Comparison of ENCODE assay signal across 10 cellular contexts in genomic region chr1:43563779-43564616, GRCh38. TPM values are rescaled to one million over a fixed set of nuclear protein-coding genes. Genes with fewer than 3 reads are reported as not detected.
A peak's percentile ranks its signal among the peaks of the same experiment; 100 is the strongest.
DNase-seq lines count a peak whose midpoint lies in the region; ATAC-seq and TF ChIP-seq lines count a peak whose summit lies in the region.
"Had no signal": no experiment of that assay in that cellular context is flagged by ENCODE, and none has a peak within 500 bp of the region (broad histone marks: within the 10 kb centered on the region; RNA-seq: fewer than 3 reads in every experiment).

No MANE protein-coding gene starts in this region.

- peaks cover 34% of the 10 kb centered on the region for H3K4me1 Mint-ChIP-seq in GM23338

- no peak overlapping the region; the same call in 1 of the 2 replicates for H3K27ac Mint-ChIP-seq in GM23338

- ATAC-seq in GM23338 (peak; percentile 9), gastroesophageal sphincter (peak; percentile 33), sciatic nerve (peak; percentile 59), HG03354 (IDR thresholded peaks at IDR 0.05; ENCODE audit: poor library complexity, severe bottlenecking, unreplicated experiment) (no peak)
- ATAC-seq: body of pancreas, Right ventricle myocardium inferior had no signal

- H3K36me3 Mint-ChIP-seq in GM23338 (ENCODE audit: low read depth), result peaks cover 14% of the 10 kb centered on the region; the same call in 1 of the 3 replicates

- DNase-seq in GM23338 (ENCODE audit: low spot score), result peak; percentile 31
- peak; percentile 48 for DNase-seq in WERI-Rb-1
- DNase-seq in sciatic nerve (ENCODE audit: low spot score), result peak; percentile 77
- no peak for DNase-seq in kidney glomerular epithelial cell (lab: John Stamatoyannopoulos, UW)
- no peak for DNase-seq in foreskin melanocyte
- no peak for DNase-seq in stimulated activated CD8-positive, alpha-beta memory T cell treated with anti-CD3 and anti-CD28 coated beads, Interleukin-4, amount 100 ng/mL, for 48 hours

- WGBS in gastroesophageal sphincter (ENCODE audit: low coverage in 1 of 2), 2 donors, result 14 to 56% methylated on average over 1 to 10 of the region's 20 CpGs

- H3K4me1 ChIP-seq in GM23338 (ENCODE audit: insufficient read depth) (peaks cover 23% of the 10 kb centered on the region), gastroesophageal sphincter (peaks cover 0 to 54% (median 27%) of the 10 kb centered on the region in 3 donors)

- intact Hi-C loops in sciatic nerve (cut with DNase I), result no loop called here

- H3F3A ChIP-seq in GM23338 (replicated peaks; ENCODE audit: low read depth), result 0 out of 2 replicates have a peak, but pooled peaks cover 5% of the 10 kb centered on the region

- no peaks in the 10 kb centered on the region for H3K9me3 Mint-ChIP-seq in GM23338

- H3K9me3 ChIP-seq in WERI-Rb-1 (ENCODE audit: severe bottlenecking), result no peaks in the 10 kb centered on the region
- H3K9me3 ChIP-seq in gastroesophageal sphincter, result no peaks in the 10 kb centered on the region
- H3K9me3 ChIP-seq: body of pancreas had no signal

- TF ChIP-seq EP300 in gastroesophageal sphincter (IDR thresholded peaks at IDR 0.05), result no peak

- peaks cover 25% of the 10 kb centered on the region for H3K27me3 Mint-ChIP-seq in GM23338 (ENCODE audit: insufficient read depth, low read depth, poor library complexity)

- peak overlapping the region; percentile 51; the same call in 1 of the 2 replicates for H3K4me2 ChIP-seq in GM23338

- no peaks in the 10 kb centered on the region for H3K9me2 ChIP-seq in GM23338 (ENCODE audit: insufficient read depth)

- TF ChIP-seq POLR2A in gastroesophageal sphincter (IDR thresholded peaks at IDR 0.05), result no peak

- no peak overlapping the region for H3K27ac ChIP-seq in GM23338 (ENCODE audit: low read depth)
- peak overlapping the region; percentile 96 for H3K27ac ChIP-seq in WERI-Rb-1
- H3K27ac ChIP-seq in gastroesophageal sphincter, result peak overlapping the region in 3 of 4 donors; percentile 53 to 72 (median 65)

- no peak for TF ChIP-seq CTCF in GM23338 (conservative IDR thresholded peaks at IDR 0.05; ENCODE audit: low read depth in 2 of 2)
- no peak for TF ChIP-seq CTCF in WERI-Rb-1 (IDR thresholded peaks at IDR 0.05; ENCODE audit: low read depth, low read length)
- no peak for TF ChIP-seq CTCF in gastroesophageal sphincter (IDR thresholded peaks at IDR 0.05)

- H3K4me3 ChIP-seq in GM23338 (no peak overlapping the region), WERI-Rb-1 (ENCODE audit: low read depth, low read length) (no peak overlapping the region), gastroesophageal sphincter (no peak overlapping the region)
- H3K4me3 ChIP-seq: body of pancreas had no signal

- peaks cover 22% of the 10 kb centered on the region for H3K79me2 ChIP-seq in GM23338 (replicated peaks; ENCODE audit: insufficient read depth)

- no peaks in the 10 kb centered on the region for H3K27me3 ChIP-seq in GM23338 (ENCODE audit: insufficient read depth)
- no peaks in the 10 kb centered on the region for H3K27me3 ChIP-seq in WERI-Rb-1 (ENCODE audit: insufficient read depth, low read depth, severe bottlenecking)
- no peaks in the 10 kb centered on the region for H3K27me3 ChIP-seq in gastroesophageal sphincter
- H3K27me3 ChIP-seq: body of pancreas had no signal

- H3K36me3 ChIP-seq in GM23338 (ENCODE audit: insufficient read depth) (no peaks in the 10 kb centered on the region), WERI-Rb-1 (peaks cover 31% of the 10 kb centered on the region), gastroesophageal sphincter (no peaks in the 10 kb centered on the region)

- no peak overlapping the region for H2AFZ ChIP-seq in GM23338

- peaks cover 10% of the 10 kb centered on the region for H4K20me1 ChIP-seq in GM23338 (replicated peaks; ENCODE audit: insufficient read depth)

- peak overlapping the region; percentile 58; the same call in 1 of the 3 replicates for H3K4me3 Mint-ChIP-seq in GM23338

TF ChIP-seq in GM23338, 12 proteins besides CTCF, POLR2A, EP300 and RAD21 (continues in another document):
- TF ChIP-seq ZNF114 (CRISPR knock-in tag; IDR thresholded peaks at IDR 0.05) (no peak), REST (IDR thresholded peaks at IDR 0.05; ENCODE audit: unreplicated experiment) (no peak), NANOG (IDR thresholded peaks at IDR 0.05; ENCODE audit: borderline replicate concordance) (no peak), STAT1 (IDR thresholded peaks at IDR 0.05; ENCODE audit: unreplicated experiment) (no peak), CREB1 (CRISPR knock-in tag; IDR thresholded peaks at IDR 0.05; ENCODE audit: low read depth) (no peak), EZH2 (IDR thresholded peaks at IDR 0.05; ENCODE audit: low read depth, unreplicated experiment) (no peak), ZNF331 (CRISPR knock-in tag; IDR thresholded peaks at IDR 0.05; ENCODE audit: low read depth) (no peak), POLR2AphosphoS5 (IDR thresholded peaks at IDR 0.05; ENCODE audit: low read depth) (no peak), ETS1 (IDR thresholded peaks at IDR 0.05) (no peak), EZH2phosphoT487 (IDR thresholded peaks at IDR 0.05; ENCODE audit: unreplicated experiment) (no peak), JUNB (IDR thresholded peaks at IDR 0.05; ENCODE audit: unreplicated experiment) (no peak)

RNA-seq across cellular contexts. Expression of gene PTPRF, which starts 33.3 kb away (rescaled TPM):
- total RNA-seq in GM23338 (2014; rRNA removed; shearing (Covaris generic)), result 154 and 173 TPM in 2 replicates
- polyA plus RNA-seq in GM23338 (2016; fragmentation: Nextera tagmentation; extraction: Ambion mirVana), result 48.7 and 52.4 TPM in 2 replicates
- total RNA-seq in gastroesophageal sphincter (10 to 100 TPM; 55.8 to 80.4 (median 60.8) TPM), sciatic nerve (180 TPM)

Comparison
In these comparisons a context has a peak if more than half of its experiments do, and no peak if none do; other contexts are left out.
1. DNase-seq: peak in GM23338 (single experiment), WERI-Rb-1 (single experiment) and sciatic nerve (single experiment); none in kidney glomerular epithelial cell (single experiment), foreskin melanocyte (single experiment) and stimulated activated CD8-positive, alpha-beta memory T cell treated with anti-CD3 and anti-CD28 coated beads, Interleukin-4, amount 100 ng/mL, for 48 hours (single experiment).